8 cellular contexts compared by ENCODE assay signal in genomic region chr20:62181808-62182207, GRCh38. TPM values are rescaled to one million over a fixed set of nuclear protein-coding genes. Genes with fewer than 3 reads are reported as not detected.
DNase-seq lines count a peak whose midpoint lies in the region; ATAC-seq and TF ChIP-seq lines count a peak whose summit lies in the region.

No MANE protein-coding gene starts in this region.

- H3K79me2 ChIP-seq in Loucy (ENCODE audit: insufficient read depth, low read length), result peaks cover 46% of the 10 kb centered on the region

- peak overlapping the region; percentile 93 for H3K27ac ChIP-seq in CD8-positive, alpha-beta T cell (ENCODE audit: low read depth, low read length)

- H3K9me3 Mint-ChIP-seq in CD8-positive, alpha-beta T cell, result no peaks in the 10 kb centered on the region
- no peaks in the 10 kb centered on the region for H3K9me3 Mint-ChIP-seq in nephron progenitor cell

- intact Hi-C loops in CD8-positive, alpha-beta T cell (cut with DNase I, micrococcal nuclease), result loop anchor here (1.0 to 5.0 kb wide), 11 partner anchors 39 to 920 kb away; partner anchors contain the start of genes ADRM1 (in 2 of the 2), LSM14B (in 2 of the 2), OSBPL2 (in 2 of the 2) and PSMA7 (in 2 of the 2)

- peak overlapping the region; percentile 94 for H3K9ac ChIP-seq in Loucy (ENCODE audit: low read depth, low read length, poor library complexity, severe bottlenecking)

- no peaks in the 10 kb centered on the region; the same call in 1 of the 2 replicates for H3F3A ChIP-seq in Loucy (ENCODE audit: low read depth)

- H3K9me2 ChIP-seq in Loucy (replicated peaks; ENCODE audit: low read depth, low read length), result no peaks in the 10 kb centered on the region

- peaks cover 17% of the 10 kb centered on the region for H3K36me3 Mint-ChIP-seq in CD8-positive, alpha-beta T cell
- H3K36me3 Mint-ChIP-seq in nephron progenitor cell (ENCODE audit: low read depth), result peaks cover 8% of the 10 kb centered on the region

- H3K4me3 Mint-ChIP-seq in CD8-positive, alpha-beta T cell, result peak overlapping the region; percentile 95
- H3K4me3 Mint-ChIP-seq in nephron progenitor cell, result peak overlapping the region; percentile 93

- peak overlapping the region; percentile 89 for H3K4me3 ChIP-seq in CD8-positive, alpha-beta T cell (ENCODE audit: low read depth, low read length)
- H3K4me3 ChIP-seq in Loucy (ENCODE audit: low read length, poor library complexity, severe bottlenecking), result peak overlapping the region; percentile 96
- H3K4me3 ChIP-seq in choroid plexus epithelial cell (ENCODE audit: low read depth, low read length), result peak overlapping the region; percentile 97

- peak overlapping the region; percentile 98 for H3K27ac Mint-ChIP-seq in CD8-positive, alpha-beta T cell
- H3K27ac Mint-ChIP-seq in nephron progenitor cell, result peak overlapping the region; percentile 80

- no peak for TF ChIP-seq CTCF in CD8-positive, alpha-beta T cell (IDR thresholded peaks at IDR 0.05)
- TF ChIP-seq CTCF in Loucy (conservative IDR thresholded peaks at IDR 0.05; ENCODE audit: low read length) (no peak), choroid plexus epithelial cell (conservative IDR thresholded peaks at IDR 0.05; ENCODE audit: low read depth, low read length) (no peak), nephron progenitor cell (IDR thresholded peaks at IDR 0.05) (no peak)

- H3K27me3 Mint-ChIP-seq in CD8-positive, alpha-beta T cell (ENCODE audit: low read depth), result no peaks in the 10 kb centered on the region
- peaks cover 9% of the 10 kb centered on the region for H3K27me3 Mint-ChIP-seq in nephron progenitor cell (ENCODE audit: low read depth, poor library complexity)

- no peaks in the 10 kb centered on the region for H3K9me3 ChIP-seq in CD8-positive, alpha-beta T cell (ENCODE audit: low read length)
- no peaks in the 10 kb centered on the region for H3K9me3 ChIP-seq in Loucy (ENCODE audit: insufficient read depth, low read depth, low read length)

- POLR2A ChIA-PET in CD8-positive, alpha-beta T cell (lab: Charles Lee), result no interaction called here

- no peak overlapping the region for H2AFZ ChIP-seq in Loucy (ENCODE audit: low read length)

- peaks cover 8% of the 10 kb centered on the region for H4K20me1 ChIP-seq in Loucy (ENCODE audit: insufficient read depth, low read length, poor library complexity, severe bottlenecking)

- H3K4me2 ChIP-seq in Loucy (ENCODE audit: low read depth, low read length, poor library complexity, severe bottlenecking), result peak overlapping the region; percentile 87

- H3K27me3 ChIP-seq in CD8-positive, alpha-beta T cell (ENCODE audit: insufficient read depth, low read length), result no peaks in the 10 kb centered on the region
- H3K27me3 ChIP-seq in Loucy (ENCODE audit: insufficient read depth, low read length, poor library complexity, severe bottlenecking), result no peaks in the 10 kb centered on the region

- no peak for ATAC-seq in CD8-positive, alpha-beta T cell
- ATAC-seq in HG03378 (IDR thresholded peaks at IDR 0.05; ENCODE audit: unreplicated experiment), result no peak

- peaks cover 33% of the 10 kb centered on the region for H3K4me1 Mint-ChIP-seq in CD8-positive, alpha-beta T cell (ENCODE audit: low read depth)
- H3K4me1 Mint-ChIP-seq in nephron progenitor cell, result peaks cover 24% of the 10 kb centered on the region

- CTCF ChIA-PET in CD8-positive, alpha-beta T cell (lab: Charles Lee), result no interaction called here

- DNase-seq in CD8-positive, alpha-beta T cell, result no peak
- DNase-seq in choroid plexus epithelial cell (ENCODE audit: low read depth) (no peak), nephron progenitor cell (no peak), NCI-H526 (lab: John Stamatoyannopoulos, UW) (no peak), RPMI8226 (no peak), hypothalamus (lab: John Stamatoyannopoulos, UW) (no peak)

- peaks cover 17% of the 10 kb centered on the region for H3K4me1 ChIP-seq in CD8-positive, alpha-beta T cell (ENCODE audit: insufficient read depth, low read length)
- peaks cover 27% of the 10 kb centered on the region for H3K4me1 ChIP-seq in Loucy (ENCODE audit: insufficient read depth, low read length, poor library complexity, severe bottlenecking)

- no peaks in the 10 kb centered on the region for H3K36me3 ChIP-seq in CD8-positive, alpha-beta T cell (ENCODE audit: insufficient read depth, low read length)
- peaks cover 4% of the 10 kb centered on the region; the same call in 1 of the 2 replicates for H3K36me3 ChIP-seq in Loucy (ENCODE audit: insufficient read depth, low read length)

RNA-seq across cellular contexts. Expression of gene MTG2, which starts 1.0 kb away (rescaled TPM):
- 1 to 10 TPM; 7.7 to 8.8 TPM for total RNA-seq in CD8-positive, alpha-beta T cell

RNA-seq across cellular contexts. Expression of gene SS18L1, which starts 38.2 kb away (rescaled TPM):
- 10 to 100 TPM; 12.6 to 12.9 TPM for total RNA-seq in CD8-positive, alpha-beta T cell

RNA-seq across cellular contexts. Expression of gene HRH3, which starts 38.3 kb away (rescaled TPM):
- not detected for total RNA-seq in CD8-positive, alpha-beta T cell

RNA-seq across cellular contexts. Expression of gene PSMA7, which starts 38.6 kb away (rescaled TPM):
- 100 to 1,000 TPM; 170 to 179 TPM for total RNA-seq in CD8-positive, alpha-beta T cell

RNA-seq across cellular contexts. Expression of gene OSBPL2, which starts 56.5 kb away (rescaled TPM):
- total RNA-seq in CD8-positive, alpha-beta T cell, result 10 to 100 TPM; 63.6 to 64.2 TPM
